1 cellular context compared by ENCODE assay signal in genomic region chr10:25492680-25493079, GRCh38.
TF ChIP-seq lines count a peak whose summit lies in the region.

No MANE protein-coding gene starts in this region.

TF ChIP-seq in GM23338, 12 proteins besides CTCF, POLR2A, EP300 and RAD21 (continued from another document):
- TF ChIP-seq ZNF462 (CRISPR knock-in tag; IDR thresholded peaks at IDR 0.05): no peak
- no peak for TF ChIP-seq POLR2AphosphoS5 (IDR thresholded peaks at IDR 0.05; ENCODE audit: low read depth)
- TF ChIP-seq REST (IDR thresholded peaks at IDR 0.05; ENCODE audit: unreplicated experiment): no peak
- TF ChIP-seq ZNF331 (CRISPR knock-in tag; IDR thresholded peaks at IDR 0.05; ENCODE audit: low read depth): no peak
